ENCODE assay signal across 8 cellular contexts in genomic region chr3:184314700-184315505, GRCh38. TPM values are rescaled to one million over a fixed set of nuclear protein-coding genes. Genes with fewer than 3 reads are reported as not detected.
A peak's percentile ranks its signal among the peaks of the same experiment; 100 is the strongest.
DNase-seq lines count a peak whose midpoint lies in the region; ATAC-seq and TF ChIP-seq lines count a peak whose summit lies in the region.

No MANE protein-coding gene starts in this region.

- peak overlapping the region; percentile 71 for H3K27ac Mint-ChIP-seq in natural killer cell treated with Interleukin-12 subunit alpha and Interleukin-12 subunit beta and Interleukin-15 and Interleukin-18, amount 100 ng/mL, for 72 hours

- peaks cover 15% of the 10 kb centered on the region for H3K36me3 Mint-ChIP-seq in natural killer cell treated with Interleukin-12 subunit alpha and Interleukin-12 subunit beta and Interleukin-15 and Interleukin-18, amount 100 ng/mL, for 72 hours

- no peaks in the 10 kb centered on the region for H3K9me3 Mint-ChIP-seq in natural killer cell treated with Interleukin-12 subunit alpha and Interleukin-12 subunit beta and Interleukin-15 and Interleukin-18, amount 100 ng/mL, for 72 hours

- peaks cover 25% of the 10 kb centered on the region for H3K36me3 ChIP-seq in thymus (ENCODE audit: control insufficient read depth, insufficient read depth)

- H3K4me3 Mint-ChIP-seq in natural killer cell treated with Interleukin-12 subunit alpha and Interleukin-12 subunit beta and Interleukin-15 and Interleukin-18, amount 100 ng/mL, for 72 hours: peak overlapping the region; percentile 93

- WGBS in thymus: 1% methylated on average over 86 of the region's 86 CpGs

- DNase-seq in AG08396 (ENCODE audit: low spot score) (peak; percentile 89), NOMO-1 treated with dmso at 0.1 percent for 144 hours (lab: John Stamatoyannopoulos, UW; ENCODE audit: unreplicated experiment) (peak; percentile 67), fibroblast of mammary gland (ENCODE audit: low read depth) (peak; percentile 75)
- peak; percentile 33 to 64 for DNase-seq in activated T-helper 1 cell treated with anti-CD3 and anti-CD28 coated beads, Interleukin-2, amount 50 U/mL, for 16 hours (ENCODE audit: low read depth in 1 of 2, low spot score in 1 of 2)
- peak; percentile 83 for DNase-seq in natural killer cell treated with Interleukin-12 subunit alpha and Interleukin-12 subunit beta and Interleukin-15 and Interleukin-18, amount 100 ng/mL, for 72 hours (ENCODE audit: low spot score)

- no peak for TF ChIP-seq CTCF in fibroblast of mammary gland (conservative IDR thresholded peaks at IDR 0.05; ENCODE audit: control insufficient read depth, insufficient read depth, low read depth, low read length)

- peaks cover 28 to 30% of the 10 kb centered on the region in 2 donors for H3K4me1 Mint-ChIP-seq in natural killer cell treated with Interleukin-12 subunit alpha and Interleukin-12 subunit beta and Interleukin-15 and Interleukin-18, amount 100 ng/mL, for 72 hours (ENCODE audit: low read depth in 2 of 2)

- H3K27me3 Mint-ChIP-seq in natural killer cell treated with Interleukin-12 subunit alpha and Interleukin-12 subunit beta and Interleukin-15 and Interleukin-18, amount 100 ng/mL, for 72 hours: no peaks in the 10 kb centered on the region

- ATAC-seq in GM18867 (IDR thresholded peaks at IDR 0.05; ENCODE audit: unreplicated experiment) (peak; percentile 43), HG03064 (IDR thresholded peaks at IDR 0.05; ENCODE audit: low read depth, unreplicated experiment) (peak; percentile 43)
- peak; percentile 77 to 80 for ATAC-seq in natural killer cell treated with Interleukin-12 subunit alpha and Interleukin-12 subunit beta and Interleukin-15 and Interleukin-18, amount 100 ng/mL, for 72 hours

- H3K4me3 ChIP-seq in fibroblast of mammary gland (ENCODE audit: control insufficient read depth, low read depth, low read length) (peak overlapping the region; percentile 91), thymus (ENCODE audit: low read length) (peak overlapping the region; percentile 96)

- no peaks in the 10 kb centered on the region for H3K9me3 ChIP-seq in thymus (ENCODE audit: control insufficient read depth)

- no peaks in the 10 kb centered on the region for H3K27me3 ChIP-seq in thymus (ENCODE audit: control insufficient read depth, insufficient read depth)

- peak overlapping the region; percentile 91 for H3K27ac ChIP-seq in thymus (ENCODE audit: low read depth)

- peaks cover 12% of the 10 kb centered on the region for H3K4me1 ChIP-seq in thymus (ENCODE audit: control insufficient read depth, insufficient read depth, low read length)

RNA-seq across cellular contexts. Expression of gene EIF4G1, which starts 0.5 kb away (rescaled TPM):
- total RNA-seq in natural killer cell treated with Interleukin-12 subunit alpha and Interleukin-12 subunit beta and Interleukin-15 and Interleukin-18, amount 100 ng/mL, for 72 hours: 100 to 1,000 TPM; 535 to 855 TPM
- 97.5 TPM for polyA plus RNA-seq in thymus

RNA-seq across cellular contexts. Expression of gene PSMD2, which starts 15.9 kb away (rescaled TPM):
- 100 to 1,000 TPM; 285 to 328 TPM for total RNA-seq in natural killer cell treated with Interleukin-12 subunit alpha and Interleukin-12 subunit beta and Interleukin-15 and Interleukin-18, amount 100 ng/mL, for 72 hours
- polyA plus RNA-seq in thymus: 76.1 TPM

RNA-seq across cellular contexts. Expression of gene FAM131A, which starts 22.5 kb away (rescaled TPM):
- total RNA-seq in natural killer cell treated with Interleukin-12 subunit alpha and Interleukin-12 subunit beta and Interleukin-15 and Interleukin-18, amount 100 ng/mL, for 72 hours: 1 to 10 TPM; 3.2 to 5.8 TPM
- 11.7 TPM for polyA plus RNA-seq in thymus

RNA-seq across cellular contexts. Expression of gene ECE2, which starts 39.1 kb away (rescaled TPM):
- total RNA-seq in natural killer cell treated with Interleukin-12 subunit alpha and Interleukin-12 subunit beta and Interleukin-15 and Interleukin-18, amount 100 ng/mL, for 72 hours: not detected
- polyA plus RNA-seq in thymus: not detected

RNA-seq across cellular contexts. Expression of gene CLCN2, which starts 46.5 kb away (rescaled TPM):
- 10 to 100 TPM in 1 of 2 donors, 1 to 10 TPM in 1; 6.5 to 10.5 TPM for total RNA-seq in natural killer cell treated with Interleukin-12 subunit alpha and Interleukin-12 subunit beta and Interleukin-15 and Interleukin-18, amount 100 ng/mL, for 72 hours
- polyA plus RNA-seq in thymus: 7.0 TPM

Comparison
In these comparisons a context has a peak if more than half of its experiments do, and no peak if none do; other contexts are left out.
1. Peak in every context shown above with its lines: DNase-seq, ATAC-seq, H3K4me3 ChIP-seq and H3K27ac ChIP-seq.